ENCODE assay signal across 19 cellular contexts in genomic region chr15:100211855-100212850, GRCh38.
DNase-seq lines count a peak whose midpoint lies in the region; ATAC-seq, FAIRE-seq and TF ChIP-seq lines count a peak whose summit lies in the region.
"Had no signal": no experiment of that assay in that cellular context is flagged by ENCODE, and none has a peak within 500 bp of the region (broad histone marks: within the 10 kb centered on the region; RNA-seq: fewer than 3 reads in every experiment).

No MANE protein-coding gene starts in this region.

- 24% methylated on average over 10 of the region's 11 CpGs for WGBS in hepatocyte (ENCODE audit: low lambda C conversion rate, missing lambda C conversion rate)

- TF ChIP-seq CTCF in hepatocyte (IDR thresholded peaks at IDR 0.05; ENCODE audit: poor library complexity) (no peak), upper lobe of right lung (IDR thresholded peaks at IDR 0.05) (no peak)

- H3K27ac Mint-ChIP-seq in T-helper 17 cell: no peak overlapping the region
- H3K27ac Mint-ChIP-seq: activated CD4-positive, alpha-beta T cell treated with anti-CD3 and anti-CD28 coated beads for 36 hours; B cell; endodermal cell had no signal

- no peak overlapping the region for H3K4me3 ChIP-seq in hepatocyte
- H3K4me3 ChIP-seq in mucosa of rectum (ENCODE audit: low read length in 2 of 2): peak overlapping the region; percentile 33 to 38
- no peak overlapping the region for H3K4me3 ChIP-seq in upper lobe of right lung

- ATAC-seq in upper lobe of right lung (no peak), T-helper 17 cell (no peak)
- ATAC-seq: activated CD4-positive, alpha-beta T cell treated with anti-CD3 and anti-CD28 coated beads for 36 hours; SK-N-SH treated with all-trans-retinoic acid at 6 μM for 48 hours had no signal

- FAIRE-seq in urothelium cell line (lab: Jason Lieb, UNC): no peak
- FAIRE-seq: GM12891 had no signal

- peak overlapping the region; percentile 75 for H3K27ac ChIP-seq in hepatocyte
- peak overlapping the region; percentile 40 to 67 for H3K27ac ChIP-seq in mucosa of rectum (ENCODE audit: low read depth in 2 of 2, low read length in 2 of 2)
- no peak overlapping the region for H3K27ac ChIP-seq in upper lobe of right lung
- H3K27ac ChIP-seq: 22Rv1 had no signal

- intact Hi-C loops in upper lobe of right lung (cut with DNase I): no loop called here

- peak; percentile 38 for DNase-seq in activated effector memory CD4-positive, alpha-beta T cell treated with anti-CD3 and anti-CD28 coated beads, Interleukin-2, amount 50 U/mL, for 16 hours
- no peak for DNase-seq in activated effector memory CD4-positive, alpha-beta T cell treated with Interleukin-2 at 50 U/mL for 16 hours
- DNase-seq in hepatocyte (ENCODE audit: low spot score): peak; percentile 82
- peak; percentile 48 for DNase-seq in upper lobe of right lung
- no peak for DNase-seq in T-helper 17 cell
- DNase-seq in SK-N-DZ (ENCODE audit: low spot score): no peak
- no peak for DNase-seq in urothelium cell line (ENCODE audit: low spot score)
- DNase-seq: activated CD4-positive, alpha-beta T cell treated with anti-CD3 and anti-CD28 coated beads for 36 hours; activated gamma-delta T cell; Calu3; endodermal cell; GF-D8; NCI-H1417 treated with DMSO at 0.1 percent for 48 hours; NCI-H82 had no signal

- H3K4me2 ChIP-seq in hepatocyte: peak overlapping the region; percentile 68

- H3K9me2 ChIP-seq in hepatocyte (replicated peaks; ENCODE audit: insufficient read depth): no peaks in the 10 kb centered on the region

- H3K4me1 Mint-ChIP-seq in T-helper 17 cell: peaks cover 4% of the 10 kb centered on the region
- H3K4me1 Mint-ChIP-seq: activated CD4-positive, alpha-beta T cell treated with anti-CD3 and anti-CD28 coated beads for 36 hours; B cell; endodermal cell had no signal

- no peaks in the 10 kb centered on the region for H3K36me3 Mint-ChIP-seq in T-helper 17 cell (ENCODE audit: low read depth)

- no peaks in the 10 kb centered on the region for H3K27me3 Mint-ChIP-seq in T-helper 17 cell
- H3K27me3 Mint-ChIP-seq: activated CD4-positive, alpha-beta T cell treated with anti-CD3 and anti-CD28 coated beads for 36 hours had no signal

- H3K9ac ChIP-seq in mucosa of rectum (ENCODE audit: low read depth in 1 of 2, low read length in 2 of 2): peak overlapping the region in 1 of 2 donors; percentile 11

- no peaks in the 10 kb centered on the region for H3K79me2 ChIP-seq in hepatocyte

- H3K36me3 ChIP-seq in hepatocyte (replicated peaks; ENCODE audit: insufficient read depth, low read depth) (no peaks in the 10 kb centered on the region), mucosa of rectum (ENCODE audit: control insufficient read depth in 2 of 2, insufficient read depth in 2 of 2, low read length in 2 of 2) (no peaks in the 10 kb centered on the region), upper lobe of right lung (no peaks in the 10 kb centered on the region)

- no peak overlapping the region for H2AFZ ChIP-seq in hepatocyte

- H3K4me1 ChIP-seq in hepatocyte (ENCODE audit: insufficient read depth) (peaks cover 24% of the 10 kb centered on the region), mucosa of rectum (ENCODE audit: control insufficient read depth in 2 of 2, insufficient read depth in 2 of 2, low read length in 2 of 2) (peaks cover 0 to 16% of the 10 kb centered on the region in 2 donors), upper lobe of right lung (peaks cover 9% of the 10 kb centered on the region)

- H3K27me3 ChIP-seq in hepatocyte: no peaks in the 10 kb centered on the region
- H3K27me3 ChIP-seq in mucosa of rectum (ENCODE audit: control insufficient read depth in 2 of 2, insufficient read depth in 2 of 2, low read length in 2 of 2): no peaks in the 10 kb centered on the region
- no peaks in the 10 kb centered on the region for H3K27me3 ChIP-seq in upper lobe of right lung

- no peaks in the 10 kb centered on the region for H4K20me1 ChIP-seq in hepatocyte (ENCODE audit: insufficient read depth, poor library complexity, severe bottlenecking)

- H3K9me3 ChIP-seq in hepatocyte (ENCODE audit: low read depth): no peaks in the 10 kb centered on the region
- H3K9me3 ChIP-seq in mucosa of rectum (ENCODE audit: control insufficient read depth in 2 of 2, low read length in 2 of 2): no peaks in the 10 kb centered on the region
- no peaks in the 10 kb centered on the region for H3K9me3 ChIP-seq in upper lobe of right lung
- no peaks in the 10 kb centered on the region for H3K9me3 ChIP-seq in T-helper 17 cell (ENCODE audit: control insufficient read depth, low read length, poor library complexity, severe bottlenecking)

- no peak overlapping the region for H3K4me3 Mint-ChIP-seq in T-helper 17 cell
- H3K4me3 Mint-ChIP-seq: activated CD4-positive, alpha-beta T cell treated with anti-CD3 and anti-CD28 coated beads for 36 hours; B cell; endodermal cell had no signal

Comparison
In these comparisons a context has a peak if more than half of its experiments do, and no peak if none do; other contexts are left out.
1. DNase-seq: peak in activated effector memory CD4-positive, alpha-beta T cell treated with anti-CD3 and anti-CD28 coated beads, Interleukin-2, amount 50 U/mL, for 16 hours (single experiment), hepatocyte (single experiment) and upper lobe of right lung (single experiment); none in activated effector memory CD4-positive, alpha-beta T cell treated with Interleukin-2 at 50 U/mL for 16 hours (single experiment), T-helper 17 cell (0 of 3), SK-N-DZ (single experiment) and urothelium cell line (single experiment).
2. H3K4me3 ChIP-seq: peak in mucosa of rectum (2 of 2); none in hepatocyte (single experiment) and upper lobe of right lung (single experiment).